Comparison of ENCODE assay signal across 15 cellular contexts in genomic region chr3:162368377-162368776, GRCh38.
"Had no signal": no experiment of that assay in that cellular context is flagged by ENCODE, and none has a peak within 500 bp of the region (broad histone marks: within the 10 kb centered on the region; RNA-seq: fewer than 3 reads in every experiment).

No MANE protein-coding gene starts in this region.

- H3K4me1 ChIP-seq: ascending aorta had no signal

- ATAC-seq: activated CD4-positive, alpha-beta T cell treated with anti-CD3 and anti-CD28 coated beads for 36 hours; stimulated activated naive CD8-positive, alpha-beta T cell treated with anti-CD3 and anti-CD28 coated beads, Interleukin-15, Interleukin-2, amounts not matched to agents 100 U/mL and 50 U/mL, for 24 hours; T-helper 17 cell had no signal

- H3K27me3 Mint-ChIP-seq: activated CD4-positive, alpha-beta memory T cell treated with anti-CD3 and anti-CD28 coated beads for 36 hours; activated CD4-positive, alpha-beta T cell treated with anti-CD3 and anti-CD28 coated beads for 36 hours; activated naive CD4-positive, alpha-beta T cell treated with anti-CD3 and anti-CD28 coated beads, Interleukin-2, amount 10 ng/mL, durations not matched to agents 7 days and 5 days; activated T-cell treated with anti-CD3 and anti-CD28 coated beads, Interleukin-2, amount 50 U/mL, for 24 hours; naive B cell; T-helper 17 cell had no signal

- H3K4me1 Mint-ChIP-seq: activated CD4-positive, alpha-beta T cell treated with anti-CD3 and anti-CD28 coated beads for 36 hours; activated naive CD4-positive, alpha-beta T cell treated with anti-CD3 and anti-CD28 coated beads, Interleukin-2, amount 10 ng/mL, durations not matched to agents 7 days and 5 days; immature natural killer cell; naive B cell; T-helper 17 cell had no signal

- H3K9me3 Mint-ChIP-seq: activated naive CD4-positive, alpha-beta T cell treated with anti-CD3 and anti-CD28 coated beads, Interleukin-2, amount 10 ng/mL, durations not matched to agents 7 days and 5 days had no signal

- H3K4me3 ChIP-seq: ascending aorta, lung had no signal

- H3K36me3 ChIP-seq: ascending aorta had no signal

- DNase-seq: activated CD4-positive, alpha-beta memory T cell treated with anti-CD3 and anti-CD28 coated beads for 36 hours; activated CD4-positive, alpha-beta T cell treated with anti-CD3 and anti-CD28 coated beads for 36 hours; activated naive CD4-positive, alpha-beta T cell treated with anti-CD3 and anti-CD28 coated beads, Interleukin-2, amount 10 ng/mL, durations not matched to agents 7 days and 5 days; activated T-cell treated with anti-CD3 and anti-CD28 coated beads, Interleukin-2, amount 50 U/mL, for 24 hours; erythroblast; immature natural killer cell; midbrain; naive B cell; posterior cingulate gyrus; small intestine; stimulated activated naive CD8-positive, alpha-beta T cell treated with anti-CD3 and anti-CD28 coated beads, Interleukin-15, Interleukin-2, amounts not matched to agents 100 U/mL and 50 U/mL, for 24 hours; T-helper 17 cell; trophoblast cell had no signal

- H3K36me3 Mint-ChIP-seq: activated CD4-positive, alpha-beta memory T cell treated with anti-CD3 and anti-CD28 coated beads for 36 hours; activated naive CD4-positive, alpha-beta T cell treated with anti-CD3 and anti-CD28 coated beads, Interleukin-2, amount 10 ng/mL, durations not matched to agents 7 days and 5 days; immature natural killer cell; naive B cell had no signal

- H3K27ac ChIP-seq: ascending aorta had no signal

- H3K4me3 Mint-ChIP-seq: activated CD4-positive, alpha-beta memory T cell treated with anti-CD3 and anti-CD28 coated beads for 36 hours; activated CD4-positive, alpha-beta T cell treated with anti-CD3 and anti-CD28 coated beads for 36 hours; activated naive CD4-positive, alpha-beta T cell treated with anti-CD3 and anti-CD28 coated beads, Interleukin-2, amount 10 ng/mL, durations not matched to agents 7 days and 5 days; activated T-cell treated with anti-CD3 and anti-CD28 coated beads, Interleukin-2, amount 50 U/mL, for 24 hours; immature natural killer cell; naive B cell; T-helper 17 cell had no signal

- H3K27ac Mint-ChIP-seq: activated CD4-positive, alpha-beta memory T cell treated with anti-CD3 and anti-CD28 coated beads for 36 hours; activated CD4-positive, alpha-beta T cell treated with anti-CD3 and anti-CD28 coated beads for 36 hours; activated naive CD4-positive, alpha-beta T cell treated with anti-CD3 and anti-CD28 coated beads, Interleukin-2, amount 10 ng/mL, durations not matched to agents 7 days and 5 days; activated T-cell treated with anti-CD3 and anti-CD28 coated beads, Interleukin-2, amount 50 U/mL, for 24 hours; immature natural killer cell; naive B cell; T-helper 17 cell had no signal

- H3K9me3 ChIP-seq: ascending aorta had no signal

- H3K27me3 ChIP-seq: ascending aorta had no signal
